ENCODE assay signal across 7 cellular contexts in genomic region chr17:13729735-13730134, GRCh38.
DNase-seq lines count a peak whose midpoint lies in the region; ATAC-seq, FAIRE-seq and TF ChIP-seq lines count a peak whose summit lies in the region.
"Not testable (repeated sequence)": the region's sequence is repeated elsewhere in the genome, so short reads cannot be mapped to it uniquely, and the experiment has no call there.

No MANE protein-coding gene starts in this region.

- not testable (repeated sequence) for H2AFZ ChIP-seq in GM23248; K562 (ENCODE audit: low read depth, low read length); mesenchymal stem cell (ENCODE audit: low read depth, low read length)

- H3K27me3 ChIP-seq in GM23248 (replicated peaks; ENCODE audit: insufficient read depth); RWPE2 (ENCODE audit: insufficient read depth, poor library complexity, severe bottlenecking); K562 (ENCODE audit: control insufficient read depth in 2 of 2, insufficient read depth in 2 of 2, low read length in 2 of 2); mesenchymal stem cell (ENCODE audit: control insufficient read depth in 1 of 2, insufficient read depth in 1 of 2, low read length in 2 of 2): not testable (repeated sequence)

- not testable (repeated sequence) for TF ChIP-seq POLR2A in K562 (conservative IDR thresholded peaks at IDR 0.05)

- not testable (repeated sequence) for H3K9me2 ChIP-seq in GM23248 (ENCODE audit: insufficient read depth)

- H2AK5ac ChIP-seq in mesenchymal stem cell (ENCODE audit: low read length, severe bottlenecking) = not testable (repeated sequence)

- intact Hi-C loops in K562 (cut with micrococcal nuclease) = not testable (repeated sequence)

- TF ChIP-seq EP300 in K562 (IDR thresholded peaks at IDR 0.05; ENCODE audit: low read length) = not testable (repeated sequence)

- not testable (repeated sequence) for H4K20me1 ChIP-seq in GM23248 (ENCODE audit: insufficient read depth); K562 (replicated peaks; ENCODE audit: control insufficient read depth, insufficient read depth, low read length)

- not testable (repeated sequence) for H3K14ac ChIP-seq in mesenchymal stem cell (ENCODE audit: low read length in 2 of 2)

- not testable (repeated sequence) for H3K9me3 ChIP-seq in GM23248 (ENCODE audit: low read depth); RWPE2 (ENCODE audit: severe bottlenecking); K562 (replicated peaks; ENCODE audit: control insufficient read depth, insufficient read depth, low read depth, low read length); mesenchymal stem cell (ENCODE audit: control insufficient read depth, low read length)

- DNase-seq in CMK (ENCODE audit: low read depth) (peak; percentile 43), OCI-M1 (lab: John Stamatoyannopoulos, UW) (peak; percentile 47), K562 (ENCODE audit: extremely low read depth in 1 of 4, low spot score in 3 of 4) (peak in 1 of 4 experiments; percentile 0)
- not testable (repeated sequence) for DNase-seq in GM23248; RWPE2 (ENCODE audit: low spot score); epithelial cell of prostate (ENCODE audit: low read depth, low spot score); mesenchymal stem cell

- not testable (repeated sequence) for H2BK12ac ChIP-seq in mesenchymal stem cell (ENCODE audit: low read length in 2 of 2)

- TF ChIP-seq CTCF in RWPE2 (IDR thresholded peaks at IDR 0.05; ENCODE audit: poor library complexity, severe bottlenecking); K562 (IDR thresholded peaks at IDR 0.05 in 2 of 3, conservative IDR thresholded peaks at IDR 0.05 in 1 of 3; ENCODE audit: insufficient read depth in 2 of 3, low read depth in 1 of 3, low read length in 3 of 3): not testable (repeated sequence)

- not testable (repeated sequence) for H4K8ac ChIP-seq in mesenchymal stem cell (ENCODE audit: low read length)

- FAIRE-seq in K562 (lab: Jason Lieb, UNC) = not testable (repeated sequence)

- TF ChIP-seq RAD21 in K562 (CRISPR knock-in tag; conservative IDR thresholded peaks at IDR 0.05 in 1 of 2, IDR thresholded peaks at IDR 0.05 in 1 of 2) = not testable (repeated sequence)

- H3K36me3 ChIP-seq in GM23248 (ENCODE audit: low read depth); RWPE2 (ENCODE audit: low read depth); K562 (ENCODE audit: control insufficient read depth, insufficient read depth, low read length); mesenchymal stem cell (ENCODE audit: control insufficient read depth in 1 of 2, insufficient read depth in 2 of 2, low read depth in 1 of 2, low read length in 2 of 2): not testable (repeated sequence)

- peak overlapping the region; percentile 19 for H2BK120ac ChIP-seq in mesenchymal stem cell (ENCODE audit: low read depth, low read length)

- not testable (repeated sequence) for H3K4ac ChIP-seq in mesenchymal stem cell (ENCODE audit: low read depth in 1 of 2, low read length in 2 of 2)

- H3K9me1 ChIP-seq in K562 (ENCODE audit: control insufficient read depth, insufficient read depth, low read length) = not testable (repeated sequence)

- not testable (repeated sequence) for H3K4me2 ChIP-seq in GM23248 (ENCODE audit: unreplicated experiment); K562 (ENCODE audit: insufficient read depth, low read length); mesenchymal stem cell (ENCODE audit: low read length, poor library complexity, severe bottlenecking)

- WGBS in GM23248 (ENCODE audit: low coverage in 1 of 2, low lambda C conversion rate in 2 of 2, missing lambda C conversion rate in 2 of 2), 2 experiments = 75 to 93% methylated on average over 6 to 8 of the region's 8 CpGs
- WGBS in K562 (ENCODE audit: insufficient coverage, low coverage, missing lambda C conversion rate) = 0% methylated on average over 7 of the region's 8 CpGs
- WGBS in mesenchymal stem cell = 87% methylated on average over 8 of the region's 8 CpGs

- H3K9ac ChIP-seq in GM23248; K562 (ENCODE audit: insufficient read depth in 1 of 2, low read depth in 2 of 2, low read length in 2 of 2); mesenchymal stem cell (ENCODE audit: low read length): not testable (repeated sequence)

- CTCF ChIA-PET in K562 (lab: Yijun Ruan, JAX; ENCODE audit: low intra/inter-chr PET ratio) = interaction anchor here (1.1 kb wide), 1 partner anchor 11 kb away, joined by 3 read pairs; no protein-coding TSS in a partner anchor

- H3K79me1 ChIP-seq in mesenchymal stem cell (replicated peaks; ENCODE audit: low read length, poor library complexity, severe bottlenecking) = not testable (repeated sequence)

- in situ Hi-C loops in GM23248 (cut with MboI); K562 (cut with MboI): not testable (repeated sequence)

- H3K27ac ChIP-seq in GM23248 (0 out of 2 replicates have a peak overlapping the region, but pooled peaks have one; percentile 68), RWPE2 (ENCODE audit: poor library complexity, severe bottlenecking) (peak overlapping the region; percentile 79), epithelial cell of prostate (peak overlapping the region; percentile 53)
- not testable (repeated sequence) for H3K27ac ChIP-seq in K562 (ENCODE audit: extremely low read depth, low read depth, low read length); mesenchymal stem cell (ENCODE audit: low read length, poor library complexity, severe bottlenecking)

- H3K23ac ChIP-seq in mesenchymal stem cell (ENCODE audit: low read length in 2 of 2) = not testable (repeated sequence)

- not testable (repeated sequence) for H3K4me3 ChIP-seq in GM23248; RWPE2 (ENCODE audit: severe bottlenecking); K562; mesenchymal stem cell (ENCODE audit: insufficient read depth in 1 of 2, low read depth in 1 of 2, low read length in 2 of 2)

- POLR2A ChIA-PET in K562 (lab: Yijun Ruan, JAX) = interaction anchor here (0.8 kb wide), 1 partner anchor 13 kb away, joined by 3 read pairs; no protein-coding TSS in a partner anchor

- not testable (repeated sequence) for ATAC-seq in RWPE2 (ENCODE audit: low read depth); K562

- BruUV-seq in K562 (replicated peaks; lab: Mats Ljungman, UMichigan) = not testable (repeated sequence)

- H2BK5ac ChIP-seq in mesenchymal stem cell (ENCODE audit: low read depth, low read length, poor library complexity, severe bottlenecking) = not testable (repeated sequence)

- not testable (repeated sequence) for H2BK15ac ChIP-seq in mesenchymal stem cell (ENCODE audit: low read depth, poor library complexity, severe bottlenecking)

- H3K4me1 ChIP-seq in GM23248 (ENCODE audit: insufficient read depth) = peaks cover 47% of the 10 kb centered on the region
- peaks cover 26% of the 10 kb centered on the region for H3K4me1 ChIP-seq in RWPE2 (ENCODE audit: insufficient read depth, poor library complexity, severe bottlenecking)
- H3K4me1 ChIP-seq in K562 (replicated peaks in 1 of 2; ENCODE audit: control insufficient read depth in 2 of 2, insufficient read depth in 2 of 2, low read length in 2 of 2); mesenchymal stem cell (ENCODE audit: control insufficient read depth, insufficient read depth, low read depth, low read length): not testable (repeated sequence)

- H4K91ac ChIP-seq in mesenchymal stem cell (ENCODE audit: low read length) = not testable (repeated sequence)

- peaks cover 32% of the 10 kb centered on the region for H3F3A ChIP-seq in GM23248 (ENCODE audit: insufficient read depth)

- H3K18ac ChIP-seq in mesenchymal stem cell (ENCODE audit: low read depth in 1 of 2, low read length in 2 of 2) = not testable (repeated sequence)

- not testable (repeated sequence) for H3K79me2 ChIP-seq in GM23248 (ENCODE audit: insufficient read depth); K562 (ENCODE audit: control insufficient read depth, insufficient read depth, low read length)

TF ChIP-seq in K562, 482 proteins besides CTCF, POLR2A, EP300 and RAD21:
- TF ChIP-seq CBFA2T3 (IDR thresholded peaks at IDR 0.05) (peak; percentile 64), CBFA2T2 (conservative IDR thresholded peaks at IDR 0.05) (peak; percentile 36), ARID1B (IDR thresholded peaks at IDR 0.05) (peak; percentile 26; the same call in 1 of the 2 replicates), TAL1 (IDR thresholded peaks at IDR 0.05) (peak; percentile 52; the same call in 1 of the 2 replicates)
